ENCODE assay signal across 1 cellular context in the genomic region with DNA sequence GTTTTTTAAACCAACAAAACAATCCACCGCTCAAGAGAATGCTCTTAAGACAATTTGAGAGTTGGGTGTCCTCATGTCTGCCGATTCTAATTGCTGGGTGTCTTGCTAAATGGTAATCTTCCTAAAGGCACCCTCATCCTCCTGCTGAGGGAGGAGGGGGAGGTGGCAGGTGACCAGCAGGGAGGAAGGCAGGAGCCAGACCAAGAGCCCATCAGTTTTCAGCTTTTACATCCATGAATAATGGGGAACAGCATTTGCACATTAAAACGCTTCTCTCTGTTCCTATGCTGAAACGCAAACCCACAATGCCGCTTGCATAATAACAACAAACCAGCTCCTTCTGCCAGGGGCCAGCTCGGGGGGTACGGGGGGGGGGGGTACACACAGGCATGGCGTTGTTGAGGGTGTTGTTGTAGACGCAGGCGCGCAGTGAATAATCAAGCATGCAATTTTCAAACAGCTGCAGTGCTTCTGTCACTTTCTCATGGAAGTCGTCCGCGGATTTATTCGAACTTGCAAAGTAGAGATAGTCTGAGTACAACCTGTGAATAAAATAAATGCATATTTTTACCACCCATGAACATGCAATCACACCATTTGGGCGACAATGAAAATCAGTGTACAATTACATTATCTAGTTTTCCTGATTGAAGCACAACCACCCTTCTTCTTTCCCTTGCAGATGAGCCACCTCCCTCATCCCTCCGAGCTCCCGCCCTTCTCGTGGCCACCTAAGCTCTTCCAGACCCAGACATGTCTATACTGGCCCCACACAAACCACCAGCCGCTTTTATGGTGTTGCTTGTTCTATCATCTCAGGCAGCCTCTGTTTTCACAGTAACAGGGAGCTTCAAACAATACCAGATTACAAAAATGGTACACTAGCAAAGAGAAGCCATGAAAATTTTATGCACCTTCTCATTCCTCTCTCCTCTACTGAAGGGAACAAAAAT.
A peak's percentile ranks its signal among the peaks of the same experiment; 100 is the strongest.
TF ChIP-seq lines count a peak whose summit lies in the region.

No MANE protein-coding gene starts in this region.

TF ChIP-seq in H1, 55 proteins besides CTCF, POLR2A, EP300 and RAD21 (continued from another document):
- TF ChIP-seq, protein P1, sequence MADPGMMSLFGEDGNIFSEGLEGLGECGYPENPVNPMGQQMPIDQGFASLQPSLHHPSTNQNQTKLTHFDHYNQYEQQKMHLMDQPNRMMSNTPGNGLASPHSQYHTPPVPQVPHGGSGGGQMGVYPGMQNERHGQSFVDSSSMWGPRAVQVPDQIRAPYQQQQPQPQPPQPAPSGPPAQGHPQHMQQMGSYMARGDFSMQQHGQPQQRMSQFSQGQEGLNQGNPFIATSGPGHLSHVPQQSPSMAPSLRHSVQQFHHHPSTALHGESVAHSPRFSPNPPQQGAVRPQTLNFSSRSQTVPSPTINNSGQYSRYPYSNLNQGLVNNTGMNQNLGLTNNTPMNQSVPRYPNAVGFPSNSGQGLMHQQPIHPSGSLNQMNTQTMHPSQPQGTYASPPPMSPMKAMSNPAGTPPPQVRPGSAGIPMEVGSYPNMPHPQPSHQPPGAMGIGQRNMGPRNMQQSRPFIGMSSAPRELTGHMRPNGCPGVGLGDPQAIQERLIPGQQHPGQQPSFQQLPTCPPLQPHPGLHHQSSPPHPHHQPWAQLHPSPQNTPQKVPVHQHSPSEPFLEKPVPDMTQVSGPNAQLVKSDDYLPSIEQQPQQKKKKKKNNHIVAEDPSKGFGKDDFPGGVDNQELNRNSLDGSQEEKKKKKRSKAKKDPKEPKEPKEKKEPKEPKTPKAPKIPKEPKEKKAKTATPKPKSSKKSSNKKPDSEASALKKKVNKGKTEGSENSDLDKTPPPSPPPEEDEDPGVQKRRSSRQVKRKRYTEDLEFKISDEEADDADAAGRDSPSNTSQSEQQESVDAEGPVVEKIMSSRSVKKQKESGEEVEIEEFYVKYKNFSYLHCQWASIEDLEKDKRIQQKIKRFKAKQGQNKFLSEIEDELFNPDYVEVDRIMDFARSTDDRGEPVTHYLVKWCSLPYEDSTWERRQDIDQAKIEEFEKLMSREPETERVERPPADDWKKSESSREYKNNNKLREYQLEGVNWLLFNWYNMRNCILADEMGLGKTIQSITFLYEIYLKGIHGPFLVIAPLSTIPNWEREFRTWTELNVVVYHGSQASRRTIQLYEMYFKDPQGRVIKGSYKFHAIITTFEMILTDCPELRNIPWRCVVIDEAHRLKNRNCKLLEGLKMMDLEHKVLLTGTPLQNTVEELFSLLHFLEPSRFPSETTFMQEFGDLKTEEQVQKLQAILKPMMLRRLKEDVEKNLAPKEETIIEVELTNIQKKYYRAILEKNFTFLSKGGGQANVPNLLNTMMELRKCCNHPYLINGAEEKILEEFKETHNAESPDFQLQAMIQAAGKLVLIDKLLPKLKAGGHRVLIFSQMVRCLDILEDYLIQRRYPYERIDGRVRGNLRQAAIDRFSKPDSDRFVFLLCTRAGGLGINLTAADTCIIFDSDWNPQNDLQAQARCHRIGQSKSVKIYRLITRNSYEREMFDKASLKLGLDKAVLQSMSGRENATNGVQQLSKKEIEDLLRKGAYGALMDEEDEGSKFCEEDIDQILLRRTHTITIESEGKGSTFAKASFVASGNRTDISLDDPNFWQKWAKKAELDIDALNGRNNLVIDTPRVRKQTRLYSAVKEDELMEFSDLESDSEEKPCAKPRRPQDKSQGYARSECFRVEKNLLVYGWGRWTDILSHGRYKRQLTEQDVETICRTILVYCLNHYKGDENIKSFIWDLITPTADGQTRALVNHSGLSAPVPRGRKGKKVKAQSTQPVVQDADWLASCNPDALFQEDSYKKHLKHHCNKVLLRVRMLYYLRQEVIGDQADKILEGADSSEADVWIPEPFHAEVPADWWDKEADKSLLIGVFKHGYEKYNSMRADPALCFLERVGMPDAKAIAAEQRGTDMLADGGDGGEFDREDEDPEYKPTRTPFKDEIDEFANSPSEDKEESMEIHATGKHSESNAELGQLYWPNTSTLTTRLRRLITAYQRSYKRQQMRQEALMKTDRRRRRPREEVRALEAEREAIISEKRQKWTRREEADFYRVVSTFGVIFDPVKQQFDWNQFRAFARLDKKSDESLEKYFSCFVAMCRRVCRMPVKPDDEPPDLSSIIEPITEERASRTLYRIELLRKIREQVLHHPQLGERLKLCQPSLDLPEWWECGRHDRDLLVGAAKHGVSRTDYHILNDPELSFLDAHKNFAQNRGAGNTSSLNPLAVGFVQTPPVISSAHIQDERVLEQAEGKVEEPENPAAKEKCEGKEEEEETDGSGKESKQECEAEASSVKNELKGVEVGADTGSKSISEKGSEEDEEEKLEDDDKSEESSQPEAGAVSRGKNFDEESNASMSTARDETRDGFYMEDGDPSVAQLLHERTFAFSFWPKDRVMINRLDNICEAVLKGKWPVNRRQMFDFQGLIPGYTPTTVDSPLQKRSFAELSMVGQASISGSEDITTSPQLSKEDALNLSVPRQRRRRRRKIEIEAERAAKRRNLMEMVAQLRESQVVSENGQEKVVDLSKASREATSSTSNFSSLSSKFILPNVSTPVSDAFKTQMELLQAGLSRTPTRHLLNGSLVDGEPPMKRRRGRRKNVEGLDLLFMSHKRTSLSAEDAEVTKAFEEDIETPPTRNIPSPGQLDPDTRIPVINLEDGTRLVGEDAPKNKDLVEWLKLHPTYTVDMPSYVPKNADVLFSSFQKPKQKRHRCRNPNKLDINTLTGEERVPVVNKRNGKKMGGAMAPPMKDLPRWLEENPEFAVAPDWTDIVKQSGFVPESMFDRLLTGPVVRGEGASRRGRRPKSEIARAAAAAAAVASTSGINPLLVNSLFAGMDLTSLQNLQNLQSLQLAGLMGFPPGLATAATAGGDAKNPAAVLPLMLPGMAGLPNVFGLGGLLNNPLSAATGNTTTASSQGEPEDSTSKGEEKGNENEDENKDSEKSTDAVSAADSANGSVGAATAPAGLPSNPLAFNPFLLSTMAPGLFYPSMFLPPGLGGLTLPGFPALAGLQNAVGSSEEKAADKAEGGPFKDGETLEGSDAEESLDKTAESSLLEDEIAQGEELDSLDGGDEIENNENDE (IDR thresholded peaks at IDR 0.05; ENCODE audit: insufficient replicate concordance, low read length), result peak; percentile 29
- TF ChIP-seq ASH2L (IDR thresholded peaks at IDR 0.05; ENCODE audit: low read length) (peak; percentile 50), BACH1 (IDR thresholded peaks at IDR 0.05; ENCODE audit: low read length) (no peak), TAF7 (optimal IDR thresholded peaks at IDR 0.05; ENCODE audit: borderline replicate concordance, low read depth, low read length) (no peak), CEBPB (IDR thresholded peaks at IDR 0.05; ENCODE audit: low read depth, low read length) (0 out of 2 replicates have a peak, but pooled peaks have one; percentile 28)
- TF ChIP-seq, protein P2, sequence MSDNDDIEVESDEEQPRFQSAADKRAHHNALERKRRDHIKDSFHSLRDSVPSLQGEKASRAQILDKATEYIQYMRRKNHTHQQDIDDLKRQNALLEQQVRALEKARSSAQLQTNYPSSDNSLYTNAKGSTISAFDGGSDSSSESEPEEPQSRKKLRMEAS (IDR thresholded peaks at IDR 0.05), result no peak
